11 cellular contexts compared by ENCODE assay signal in the genomic region with DNA sequence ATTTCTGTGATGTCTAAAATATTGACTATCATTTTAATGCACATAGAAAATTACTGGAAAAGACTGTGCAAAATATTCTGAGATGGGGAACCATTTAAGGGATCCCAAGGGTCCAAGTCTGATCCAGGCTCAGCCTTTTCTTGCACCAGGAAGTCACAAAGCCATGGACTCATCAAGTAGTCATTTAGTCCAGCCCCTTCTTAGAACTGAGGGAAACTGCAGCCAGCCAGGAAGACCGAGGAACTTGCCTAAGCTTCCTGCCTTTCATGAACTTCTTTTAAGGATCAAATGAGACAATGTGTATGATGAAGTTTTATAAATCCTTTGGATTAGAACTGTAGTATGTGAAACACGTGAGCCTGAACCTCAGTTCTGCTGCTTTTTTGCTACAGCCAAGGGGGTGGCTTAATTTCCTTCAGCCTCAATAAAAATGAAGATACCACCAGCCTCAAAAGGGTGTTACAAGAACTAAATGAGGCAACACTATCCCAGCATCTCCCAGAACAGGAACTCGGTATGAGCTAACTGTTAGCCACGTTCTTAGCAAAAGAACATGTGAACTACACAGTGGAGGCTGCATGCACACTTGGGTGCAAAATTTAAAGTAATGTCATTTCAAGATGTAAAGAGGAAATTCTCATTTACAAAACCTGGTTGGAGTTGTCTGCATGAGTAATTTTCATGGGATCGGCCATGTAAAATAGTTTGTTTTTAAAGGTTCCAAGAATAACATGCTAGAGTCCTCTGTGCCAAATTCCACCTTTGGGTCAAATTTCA.
DNase-seq lines count a peak whose midpoint lies in the region; ATAC-seq and TF ChIP-seq lines count a peak whose summit lies in the region.
"Had no signal": no experiment of that assay in that cellular context is flagged by ENCODE, and none has a peak within 500 bp of the region (broad histone marks: within the 10 kb centered on the region; RNA-seq: fewer than 3 reads in every experiment).

No MANE protein-coding gene starts in this region.

- TF ChIP-seq POLR2A in testis (IDR thresholded peaks at IDR 0.05) = no peak

- H3K36me3 Mint-ChIP-seq in stimulated activated effector memory CD8-positive, alpha-beta T cell treated with anti-CD3 and anti-CD28 coated beads, Interleukin-12 subunit alpha, Interleukin-12 subunit beta, amount 100 ng/mL, for 72 hours = no peaks in the 10 kb centered on the region

- no peak for TF ChIP-seq CTCF in testis (IDR thresholded peaks at IDR 0.05)

- peak overlapping the region in 1 of 5 donors; percentile 26 for H3K9ac ChIP-seq in subcutaneous abdominal adipose tissue (ENCODE audit: low read length in 5 of 5)

- peak; percentile 9; the same call in 1 of the 2 replicates for TF ChIP-seq RAD21 in Ishikawa (IDR thresholded peaks at IDR 0.05; ENCODE audit: low read depth)

- no peak overlapping the region for H3K4me3 Mint-ChIP-seq in stimulated activated effector memory CD8-positive, alpha-beta T cell treated with anti-CD3 and anti-CD28 coated beads, Interleukin-12 subunit alpha, Interleukin-12 subunit beta, amount 100 ng/mL, for 72 hours
- H3K4me3 Mint-ChIP-seq: T-helper 1 cell treated with Interleukin-12 subunit alpha and Interleukin-12 subunit beta and Interleukin-4 antibody, amounts not matched to agents 30 μg/mL and 1 μg/mL, for 36 hours had no signal

- no peaks in the 10 kb centered on the region for H3K4me1 Mint-ChIP-seq in stimulated activated effector memory CD8-positive, alpha-beta T cell treated with anti-CD3 and anti-CD28 coated beads, Interleukin-12 subunit alpha, Interleukin-12 subunit beta, amount 100 ng/mL, for 72 hours

- peak; percentile 61 for DNase-seq in astrocyte of the hippocampus (ENCODE audit: low read depth, low spot score)
- peak; percentile 77 for DNase-seq in iris pigment epithelial cell (ENCODE audit: low read depth)
- no peak for DNase-seq in testis
- DNase-seq in NCI-H1092 (lab: John Stamatoyannopoulos, UW) = no peak
- no peak for DNase-seq in stimulated activated effector memory CD8-positive, alpha-beta T cell treated with anti-CD3 and anti-CD28 coated beads, Interleukin-12 subunit alpha, Interleukin-12 subunit beta, amount 100 ng/mL, for 72 hours (ENCODE audit: low spot score in 2 of 2)
- DNase-seq in effector memory CD4-positive, alpha-beta T cell = no peak
- DNase-seq: activated T-cell treated with anti-CD3 and anti-CD28 coated beads for 4 hours; effector CD8-positive, alpha-beta T cell had no signal

- H3K4me3 ChIP-seq in subcutaneous abdominal adipose tissue (ENCODE audit: low read depth in 1 of 5, low read length in 5 of 5) = no peak overlapping the region
- no peak overlapping the region for H3K4me3 ChIP-seq in testis
- H3K4me3 ChIP-seq in effector memory CD4-positive, alpha-beta T cell (ENCODE audit: insufficient read depth, low read depth, low read length, poor library complexity, severe bottlenecking) = no peak overlapping the region

- peak overlapping the region; percentile 13 for H3K27ac ChIP-seq in subcutaneous abdominal adipose tissue (ENCODE audit: low read depth, low read length)
- no peak overlapping the region for H3K27ac ChIP-seq in testis
- H3K27ac ChIP-seq in effector memory CD4-positive, alpha-beta T cell (ENCODE audit: insufficient read depth, low read length, poor library complexity, severe bottlenecking) = no peak overlapping the region

- intact Hi-C loops in testis (cut with DNase I; ENCODE audit: low total_unique reads) = no loop called here

- H3K36me3 ChIP-seq in subcutaneous abdominal adipose tissue (ENCODE audit: control insufficient read depth in 5 of 5, insufficient read depth in 5 of 5, low read length in 5 of 5) = no peaks in the 10 kb centered on the region
- H3K36me3 ChIP-seq in testis (ENCODE audit: low read depth, missing control alignments) = no peaks in the 10 kb centered on the region
- H3K36me3 ChIP-seq in effector memory CD4-positive, alpha-beta T cell (ENCODE audit: control insufficient read depth, insufficient read depth, low read length) = no peaks in the 10 kb centered on the region

- no peak overlapping the region for H3K27ac Mint-ChIP-seq in stimulated activated effector memory CD8-positive, alpha-beta T cell treated with anti-CD3 and anti-CD28 coated beads, Interleukin-12 subunit alpha, Interleukin-12 subunit beta, amount 100 ng/mL, for 72 hours
- H3K27ac Mint-ChIP-seq: T-helper 1 cell treated with Interleukin-12 subunit alpha and Interleukin-12 subunit beta and Interleukin-4 antibody, amounts not matched to agents 30 μg/mL and 1 μg/mL, for 36 hours had no signal

- H3K4me1 ChIP-seq in subcutaneous abdominal adipose tissue (ENCODE audit: control insufficient read depth in 5 of 5, insufficient read depth in 5 of 5, low read length in 5 of 5) (peaks cover 9 to 56% (median 37%) of the 10 kb centered on the region in 5 donors), testis (peaks cover 12% of the 10 kb centered on the region)
- no peaks in the 10 kb centered on the region for H3K4me1 ChIP-seq in effector memory CD4-positive, alpha-beta T cell (ENCODE audit: control insufficient read depth, insufficient read depth, low read length, poor library complexity, severe bottlenecking)

- ATAC-seq in stimulated activated effector memory CD8-positive, alpha-beta T cell treated with anti-CD3 and anti-CD28 coated beads, Interleukin-12 subunit alpha, Interleukin-12 subunit beta, amount 100 ng/mL, for 72 hours = no peak

- 72 to 76% methylated on average over 5 of the region's 5 CpGs for WGBS in testis, 2 donors

- H3K27me3 ChIP-seq in subcutaneous abdominal adipose tissue (ENCODE audit: control insufficient read depth in 5 of 5, insufficient read depth in 4 of 5, low read length in 5 of 5) (no peaks in the 10 kb centered on the region), testis (no peaks in the 10 kb centered on the region)
- H3K27me3 ChIP-seq in effector memory CD4-positive, alpha-beta T cell (replicated peaks; ENCODE audit: control insufficient read depth, insufficient read depth, low read length, poor library complexity, severe bottlenecking) = no peaks in the 10 kb centered on the region

- H3K9me3 ChIP-seq in subcutaneous abdominal adipose tissue (ENCODE audit: control insufficient read depth in 5 of 5, low read length in 5 of 5) (no peaks in the 10 kb centered on the region), testis (no peaks in the 10 kb centered on the region)
- H3K9me3 ChIP-seq in effector memory CD4-positive, alpha-beta T cell (ENCODE audit: control insufficient read depth, low read length) = no peaks in the 10 kb centered on the region

- H3K9me3 Mint-ChIP-seq in stimulated activated effector memory CD8-positive, alpha-beta T cell treated with anti-CD3 and anti-CD28 coated beads, Interleukin-12 subunit alpha, Interleukin-12 subunit beta, amount 100 ng/mL, for 72 hours = no peaks in the 10 kb centered on the region

- TF ChIP-seq EP300 in Ishikawa (IDR thresholded peaks at IDR 0.05; ENCODE audit: borderline replicate concordance) = peak; percentile 68; the same call in 1 of the 2 replicates

TF ChIP-seq in Ishikawa, 13 proteins besides CTCF, POLR2A, EP300 and RAD21:
- TF ChIP-seq NFIC (IDR thresholded peaks at IDR 0.05) = peak; percentile 89
- TF ChIP-seq YY1 (IDR thresholded peaks at IDR 0.05; ENCODE audit: low read depth) = no peak
- no peak for TF ChIP-seq EGR1 (IDR thresholded peaks at IDR 0.05)
- TF ChIP-seq CEBPB (IDR thresholded peaks at IDR 0.05) = no peak; the same call in 1 of the 2 replicates
- no peak for TF ChIP-seq CREB1 (IDR thresholded peaks at IDR 0.05; ENCODE audit: low read depth)
- TF ChIP-seq TAF1 (IDR thresholded peaks at IDR 0.05; ENCODE audit: low read depth) = no peak
- peak; percentile 66; the same call in 1 of the 2 replicates for TF ChIP-seq FOXM1 (IDR thresholded peaks at IDR 0.05; ENCODE audit: borderline replicate concordance, low read depth)
- peak; percentile 67 for TF ChIP-seq TEAD4 (IDR thresholded peaks at IDR 0.05)
- TF ChIP-seq ZBTB7A (IDR thresholded peaks at IDR 0.05; ENCODE audit: low read depth) = no peak
- TF ChIP-seq TCF12 (IDR thresholded peaks at IDR 0.05; ENCODE audit: low read depth) = peak; percentile 41; the same call in 1 of the 2 replicates
- TF ChIP-seq, protein P1, sequence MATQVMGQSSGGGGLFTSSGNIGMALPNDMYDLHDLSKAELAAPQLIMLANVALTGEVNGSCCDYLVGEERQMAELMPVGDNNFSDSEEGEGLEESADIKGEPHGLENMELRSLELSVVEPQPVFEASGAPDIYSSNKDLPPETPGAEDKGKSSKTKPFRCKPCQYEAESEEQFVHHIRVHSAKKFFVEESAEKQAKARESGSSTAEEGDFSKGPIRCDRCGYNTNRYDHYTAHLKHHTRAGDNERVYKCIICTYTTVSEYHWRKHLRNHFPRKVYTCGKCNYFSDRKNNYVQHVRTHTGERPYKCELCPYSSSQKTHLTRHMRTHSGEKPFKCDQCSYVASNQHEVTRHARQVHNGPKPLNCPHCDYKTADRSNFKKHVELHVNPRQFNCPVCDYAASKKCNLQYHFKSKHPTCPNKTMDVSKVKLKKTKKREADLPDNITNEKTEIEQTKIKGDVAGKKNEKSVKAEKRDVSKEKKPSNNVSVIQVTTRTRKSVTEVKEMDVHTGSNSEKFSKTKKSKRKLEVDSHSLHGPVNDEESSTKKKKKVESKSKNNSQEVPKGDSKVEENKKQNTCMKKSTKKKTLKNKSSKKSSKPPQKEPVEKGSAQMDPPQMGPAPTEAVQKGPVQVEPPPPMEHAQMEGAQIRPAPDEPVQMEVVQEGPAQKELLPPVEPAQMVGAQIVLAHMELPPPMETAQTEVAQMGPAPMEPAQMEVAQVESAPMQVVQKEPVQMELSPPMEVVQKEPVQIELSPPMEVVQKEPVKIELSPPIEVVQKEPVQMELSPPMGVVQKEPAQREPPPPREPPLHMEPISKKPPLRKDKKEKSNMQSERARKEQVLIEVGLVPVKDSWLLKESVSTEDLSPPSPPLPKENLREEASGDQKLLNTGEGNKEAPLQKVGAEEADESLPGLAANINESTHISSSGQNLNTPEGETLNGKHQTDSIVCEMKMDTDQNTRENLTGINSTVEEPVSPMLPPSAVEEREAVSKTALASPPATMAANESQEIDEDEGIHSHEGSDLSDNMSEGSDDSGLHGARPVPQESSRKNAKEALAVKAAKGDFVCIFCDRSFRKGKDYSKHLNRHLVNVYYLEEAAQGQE (IDR thresholded peaks at IDR 0.05; ENCODE audit: low read depth) = no peak
- TF ChIP-seq, protein P2, sequence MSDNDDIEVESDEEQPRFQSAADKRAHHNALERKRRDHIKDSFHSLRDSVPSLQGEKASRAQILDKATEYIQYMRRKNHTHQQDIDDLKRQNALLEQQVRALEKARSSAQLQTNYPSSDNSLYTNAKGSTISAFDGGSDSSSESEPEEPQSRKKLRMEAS (IDR thresholded peaks at IDR 0.05) = peak; percentile 60; the same call in 1 of the 2 replicates
- TF ChIP-seq, protein P3, sequence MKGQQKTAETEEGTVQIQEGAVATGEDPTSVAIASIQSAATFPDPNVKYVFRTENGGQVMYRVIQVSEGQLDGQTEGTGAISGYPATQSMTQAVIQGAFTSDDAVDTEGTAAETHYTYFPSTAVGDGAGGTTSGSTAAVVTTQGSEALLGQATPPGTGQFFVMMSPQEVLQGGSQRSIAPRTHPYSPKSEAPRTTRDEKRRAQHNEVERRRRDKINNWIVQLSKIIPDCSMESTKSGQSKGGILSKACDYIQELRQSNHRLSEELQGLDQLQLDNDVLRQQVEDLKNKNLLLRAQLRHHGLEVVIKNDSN (IDR thresholded peaks at IDR 0.05) = no peak

Comparison
In these comparisons a context has a peak if more than half of its experiments do, and no peak if none do; other contexts are left out.
1. DNase-seq: peak in astrocyte of the hippocampus (single experiment) and iris pigment epithelial cell (single experiment); none in testis (single experiment), NCI-H1092 (single experiment), stimulated activated effector memory CD8-positive, alpha-beta T cell treated with anti-CD3 and anti-CD28 coated beads, Interleukin-12 subunit alpha, Interleukin-12 subunit beta, amount 100 ng/mL, for 72 hours (0 of 2) and effector memory CD4-positive, alpha-beta T cell (0 of 3).